In the genomic region with DNA sequence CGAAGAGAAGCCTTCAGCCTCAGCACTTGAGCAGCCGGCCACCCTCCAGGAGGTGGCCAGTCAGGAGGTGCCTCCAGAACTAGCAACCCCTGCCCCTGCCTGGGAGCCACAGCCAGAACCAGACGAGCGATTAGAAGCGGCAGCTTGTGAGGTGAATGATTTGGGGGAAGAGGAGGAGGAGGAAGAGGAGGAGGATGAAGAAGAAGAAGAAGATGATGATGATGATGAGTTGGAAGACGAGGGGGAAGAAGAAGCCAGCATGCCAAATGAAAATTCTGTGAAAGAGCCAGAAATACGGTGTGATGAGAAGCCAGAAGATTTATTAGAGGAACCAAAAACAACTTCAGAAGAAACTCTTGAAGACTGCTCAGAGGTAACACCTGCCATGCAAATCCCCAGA, we compare ENCODE assay signal across 17 cellular contexts.
A peak's percentile ranks its signal among the peaks of the same experiment; 100 is the strongest.
DNase-seq lines count a peak whose midpoint lies in the region; ATAC-seq and TF ChIP-seq lines count a peak whose summit lies in the region.
"Had no signal": no experiment of that assay in that cellular context is flagged by ENCODE, and none has a peak within 500 bp of the region (broad histone marks: within the 10 kb centered on the region; RNA-seq: fewer than 3 reads in every experiment).

No MANE protein-coding gene starts in this region.

- H3K79me2 ChIP-seq in mammary epithelial cell (ENCODE audit: insufficient read depth, low read length) (peaks cover 79% of the 10 kb centered on the region), PC-9 (ENCODE audit: low read depth) (no peaks in the 10 kb centered on the region)

- H4K20me1 ChIP-seq in mammary epithelial cell (ENCODE audit: insufficient read depth, low read length) (no peaks in the 10 kb centered on the region), PC-9 (ENCODE audit: insufficient read depth) (no peaks in the 10 kb centered on the region)

- dilution Hi-C loops in mammary epithelial cell (cut with HindIII; ENCODE audit: low sequenced_read_pairs): no loop called here

- H3K4me3 ChIP-seq in mammary epithelial cell (replicated peaks in 1 of 3; ENCODE audit: insufficient read depth in 1 of 3, low read depth in 2 of 3, low read length in 3 of 3): no peak overlapping the region
- no peak overlapping the region for H3K4me3 ChIP-seq in PC-9

- no peak for TF ChIP-seq CTCF in MCF 10A (IDR thresholded peaks at IDR 0.05; ENCODE audit: unreplicated experiment)
- no peak for TF ChIP-seq CTCF in mammary epithelial cell (conservative IDR thresholded peaks at IDR 0.05 in 1 of 2, IDR thresholded peaks at IDR 0.05 in 1 of 2; ENCODE audit: extremely low read depth in 1 of 2, insufficient read depth in 1 of 2, low read depth in 1 of 2, low read length in 2 of 2)
- no peak for TF ChIP-seq CTCF in PC-9 (conservative IDR thresholded peaks at IDR 0.05)
- TF ChIP-seq CTCF in endothelial cell (IDR thresholded peaks at IDR 0.05; ENCODE audit: unreplicated experiment): no peak

- DNase-seq in MCF 10A (ENCODE audit: unreplicated experiment): no peak
- DNase-seq in mammary epithelial cell: no peak
- no peak for DNase-seq in PC-9
- DNase-seq in endothelial cell (ENCODE audit: low spot score): no peak
- no peak for DNase-seq in stimulated activated CD8-positive, alpha-beta memory T cell treated with anti-CD3 and anti-CD28 coated beads, Interleukin-4, amount 100 ng/mL, for 48 hours
- no peak for DNase-seq in mesenteric fat pad (ENCODE audit: low spot score)
- DNase-seq: DMS79, KBM-7, NCI-H1092, NCI-H1436, NCI-H187 treated with DMSO at 0.1 percent for 48 hours, SIG-M5, SK-N-SH had no signal

- peaks cover 58% of the 10 kb centered on the region for H3K36me3 Mint-ChIP-seq in MCF 10A (ENCODE audit: insufficient read depth, unreplicated experiment)
- peaks cover 25% of the 10 kb centered on the region for H3K36me3 Mint-ChIP-seq in endothelial cell (ENCODE audit: low read depth, unreplicated experiment)

- no peak overlapping the region for H3K4me2 ChIP-seq in mammary epithelial cell (ENCODE audit: insufficient read depth, low read depth, low read length)
- H3K4me2 ChIP-seq in PC-9: no peak overlapping the region
- H3K4me2 ChIP-seq: SK-N-SH had no signal

- BruUV-seq in MCF 10A (replicated peaks; lab: Mats Ljungman, UMichigan) (no TSS peak), mammary epithelial cell (replicated peaks; lab: Mats Ljungman, UMichigan) (no TSS peak), PC-9 (replicated peaks; lab: Mats Ljungman, UMichigan) (TSS peak; percentile 26)

- H3K9me3 Mint-ChIP-seq in MCF 10A (ENCODE audit: unreplicated experiment) (no peaks in the 10 kb centered on the region), endothelial cell (ENCODE audit: unreplicated experiment) (no peaks in the 10 kb centered on the region)

- 98% methylated on average over 7 of the region's 7 CpGs for WGBS in mammary epithelial cell (ENCODE audit: low coverage, missing lambda C conversion rate)

- H3K27me3 ChIP-seq in mammary epithelial cell (ENCODE audit: insufficient read depth, low read length) (no peaks in the 10 kb centered on the region), PC-9 (ENCODE audit: insufficient read depth, low read depth) (no peaks in the 10 kb centered on the region)

- H3K9ac ChIP-seq in mammary epithelial cell (ENCODE audit: insufficient read depth, low read length): no peak overlapping the region
- H3K9ac ChIP-seq: SK-N-SH had no signal

- H3K4me1 ChIP-seq in mammary epithelial cell (ENCODE audit: insufficient read depth, low read length) (no peaks in the 10 kb centered on the region), PC-9 (replicated peaks; ENCODE audit: insufficient read depth) (no peaks in the 10 kb centered on the region)

- no peak overlapping the region for H3K4me3 Mint-ChIP-seq in MCF 10A (ENCODE audit: unreplicated experiment)
- H3K4me3 Mint-ChIP-seq in endothelial cell (ENCODE audit: unreplicated experiment): peak overlapping the region; percentile 15

- H3K36me3 ChIP-seq in mammary epithelial cell (ENCODE audit: insufficient read depth, low read length) (peaks cover 27% of the 10 kb centered on the region), PC-9 (ENCODE audit: low read depth) (no peaks in the 10 kb centered on the region)

- intact Hi-C loops in MCF 10A (cut with micrococcal nuclease): no loop called here
- intact Hi-C loops in mammary epithelial cell (cut with micrococcal nuclease): no loop called here
- intact Hi-C loops in PC-9 (cut with micrococcal nuclease; ENCODE audit: unreplicated experiment): no loop called here

- no peak overlapping the region for H2AFZ ChIP-seq in mammary epithelial cell (ENCODE audit: low read depth, low read length)
- H2AFZ ChIP-seq in PC-9: no peak overlapping the region

- CTCF ChIA-PET in MCF 10A (lab: Yijun Ruan, JAX) (interaction anchor here (0.7 kb wide), 1 partner anchor 65 kb away, joined by 3 read pairs; no protein-coding TSS in a partner anchor), mammary epithelial cell (lab: Charles Lee; ENCODE audit: low non-redundant PET) (no interaction called here), PC-9 (lab: Charles Lee) (no interaction called here)

- no peaks in the 10 kb centered on the region for H3K9me3 ChIP-seq in mammary epithelial cell (replicated peaks; ENCODE audit: insufficient read depth, low read length)
- H3K9me3 ChIP-seq in PC-9 (ENCODE audit: insufficient read depth, low read depth): no peaks in the 10 kb centered on the region
- H3K9me3 ChIP-seq: SK-N-SH had no signal

- no peak for ATAC-seq in GM18520 (IDR thresholded peaks at IDR 0.05; ENCODE audit: unreplicated experiment)
- ATAC-seq: Panc1 had no signal

- POLR2A ChIA-PET in MCF 10A (lab: Yijun Ruan, JAX) (interaction anchor here (0.7 kb wide), 1 partner anchor 174 kb away, joined by 3 read pairs; no protein-coding TSS in a partner anchor), PC-9 (lab: Charles Lee; ENCODE audit: unreplicated experiment) (no interaction called here)

- no peaks in the 10 kb centered on the region for H3K9me2 ChIP-seq in PC-9 (ENCODE audit: insufficient read depth)
- H3K9me2 ChIP-seq: SK-N-SH had no signal

- no peak overlapping the region for H3K27ac ChIP-seq in mammary epithelial cell (ENCODE audit: insufficient read depth, low read depth, low read length)
- H3K27ac ChIP-seq in PC-9: no peak overlapping the region
- H3K27ac ChIP-seq: C4-2B, HL-60 had no signal

- in situ Hi-C loops in mammary epithelial cell (cut with MboI; ENCODE audit: low sequenced_read_pairs in 2 of 2): no loop called here

- H3K4me1 Mint-ChIP-seq in MCF 10A (ENCODE audit: insufficient read depth, unreplicated experiment) (no peaks in the 10 kb centered on the region), endothelial cell (ENCODE audit: unreplicated experiment) (peaks cover 16% of the 10 kb centered on the region)

- H3K27ac Mint-ChIP-seq in MCF 10A (ENCODE audit: low read depth, unreplicated experiment): peak overlapping the region; percentile 88
- no peak overlapping the region for H3K27ac Mint-ChIP-seq in endothelial cell (ENCODE audit: unreplicated experiment)

- no peaks in the 10 kb centered on the region for H3F3A ChIP-seq in PC-9 (ENCODE audit: insufficient read depth, low read depth)

- no peaks in the 10 kb centered on the region for H3K27me3 Mint-ChIP-seq in MCF 10A (ENCODE audit: insufficient read depth, unreplicated experiment)
- peaks cover 4% of the 10 kb centered on the region for H3K27me3 Mint-ChIP-seq in endothelial cell (ENCODE audit: unreplicated experiment)
